Comparison of ENCODE assay signal across 8 cellular contexts in the genomic region with DNA sequence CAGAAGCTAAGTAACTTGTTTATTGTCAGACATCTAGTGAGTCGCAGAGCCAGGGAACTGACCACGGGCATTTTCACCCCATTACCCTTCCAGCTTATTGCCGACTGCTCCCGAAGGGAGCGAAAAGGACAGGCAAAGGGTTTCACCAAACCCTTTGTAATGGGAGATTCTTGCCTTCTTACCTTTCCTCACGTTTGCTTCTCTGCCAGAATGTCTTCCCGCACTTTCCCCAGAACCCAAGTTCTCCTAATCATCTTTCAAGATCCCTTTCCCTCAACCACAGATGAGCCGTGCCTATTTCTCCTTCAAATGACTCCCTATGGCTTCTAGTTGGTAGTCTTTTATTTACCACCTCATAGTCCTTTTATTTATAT. TPM values are rescaled to one million over a fixed set of nuclear protein-coding genes. Genes with fewer than 3 reads are reported as not detected.
A peak's percentile ranks its signal among the peaks of the same experiment; 100 is the strongest.
DNase-seq lines count a peak whose midpoint lies in the region; ATAC-seq and TF ChIP-seq lines count a peak whose summit lies in the region.

No MANE protein-coding gene starts in this region.

- H3K27ac ChIP-seq in WERI-Rb-1 (peak overlapping the region; percentile 85), skeletal muscle tissue (ENCODE audit: low read depth, low read length) (peak overlapping the region; percentile 76)

- H3K4me1 ChIP-seq in skeletal muscle tissue (ENCODE audit: control insufficient read depth in 3 of 3, insufficient read depth in 3 of 3, low read length in 3 of 3), result peaks cover 13 to 31% (median 16%) of the 10 kb centered on the region in 3 donors

- no peak for TF ChIP-seq CTCF in WERI-Rb-1 (IDR thresholded peaks at IDR 0.05; ENCODE audit: low read depth, low read length)

- no peaks in the 10 kb centered on the region for H3K9me3 ChIP-seq in WERI-Rb-1 (ENCODE audit: severe bottlenecking)
- H3K9me3 ChIP-seq in skeletal muscle tissue (ENCODE audit: control insufficient read depth in 3 of 3, low read length in 3 of 3), result no peaks in the 10 kb centered on the region

- H3K4me3 ChIP-seq in WERI-Rb-1 (ENCODE audit: low read depth, low read length), result peak overlapping the region; percentile 83
- peak overlapping the region; percentile 89 to 95 (median 92) for H3K4me3 ChIP-seq in skeletal muscle tissue (ENCODE audit: low read length in 3 of 3)

- peak overlapping the region; percentile 79 to 91 (median 84) for H3K9ac ChIP-seq in skeletal muscle tissue (ENCODE audit: low read depth in 1 of 3, low read length in 3 of 3)

- peak; percentile 36 for DNase-seq in NCI-H82 (lab: John Stamatoyannopoulos, UW)
- no peak for DNase-seq in NCI-H82 treated with DMSO at 0.1 percent for 48 hours (lab: John Stamatoyannopoulos, UW; ENCODE audit: unreplicated experiment)
- DNase-seq in WERI-Rb-1, result no peak
- peak; percentile 5 for DNase-seq in globus pallidus (ENCODE audit: low spot score)
- DNase-seq in NCI-H446 treated with DMSO at 0.1 percent for 48 hours (lab: John Stamatoyannopoulos, UW), result no peak
- DNase-seq in NCI-H345 (lab: John Stamatoyannopoulos, UW), result no peak

- no peak for ATAC-seq in GM19467 (IDR thresholded peaks at IDR 0.05; ENCODE audit: unreplicated experiment)

- H3K27me3 ChIP-seq in WERI-Rb-1 (ENCODE audit: insufficient read depth, low read depth, severe bottlenecking), result no peaks in the 10 kb centered on the region
- H3K27me3 ChIP-seq in skeletal muscle tissue (ENCODE audit: control insufficient read depth in 3 of 3, insufficient read depth in 3 of 3, low read length in 3 of 3), result no peaks in the 10 kb centered on the region

- H3K36me3 ChIP-seq in WERI-Rb-1 (peaks cover 43% of the 10 kb centered on the region), skeletal muscle tissue (ENCODE audit: control insufficient read depth in 3 of 3, insufficient read depth in 3 of 3, low read length in 3 of 3) (peaks cover 5 to 14% (median 13%) of the 10 kb centered on the region in 3 donors)

RNA-seq across cellular contexts. Expression of a gene that starts 0.5 kb away (rescaled TPM):
- total RNA-seq in skeletal muscle tissue, result 36.0 TPM

RNA-seq across cellular contexts. Expression of a gene that starts 30.8 kb away (rescaled TPM):
- 7.8 TPM for total RNA-seq in skeletal muscle tissue

RNA-seq across cellular contexts. Expression of a gene that starts 31.5 kb away (rescaled TPM):
- total RNA-seq in skeletal muscle tissue, result 9.4 TPM

RNA-seq across cellular contexts. Expression of a gene that starts 38.7 kb away (rescaled TPM):
- total RNA-seq in skeletal muscle tissue, result not detected

Comparison
In these comparisons a context has a peak if more than half of its experiments do, and no peak if none do; other contexts are left out.
1. DNase-seq: peak in NCI-H82 (single experiment) and globus pallidus (single experiment); none in NCI-H82 treated with DMSO at 0.1 percent for 48 hours (single experiment), WERI-Rb-1 (single experiment), NCI-H446 treated with DMSO at 0.1 percent for 48 hours (single experiment) and NCI-H345 (single experiment).